In genomic region chr12:43988838-43989560, GRCh38 we compare ENCODE assay signal across 8 cellular contexts.
DNase-seq lines count a peak whose midpoint lies in the region; ATAC-seq and TF ChIP-seq lines count a peak whose summit lies in the region.

No MANE protein-coding gene starts in this region.

- peak; percentile 96 for ATAC-seq in GM19452 (IDR thresholded peaks at IDR 0.05; ENCODE audit: unreplicated experiment)
- ATAC-seq in HG03025 (IDR thresholded peaks at IDR 0.05; ENCODE audit: low FRiP score, unreplicated experiment) = peak; percentile 97

- no peak overlapping the region for H3K4me3 ChIP-seq in GM12865 (ENCODE audit: low read depth, low read length)
- no peak overlapping the region for H3K4me3 ChIP-seq in PC-9
- no peak overlapping the region for H3K4me3 ChIP-seq in HAP-1
- no peak overlapping the region for H3K4me3 ChIP-seq in CD4-positive, alpha-beta memory T cell (ENCODE audit: low read length in 2 of 2)

- H3K4me2 ChIP-seq in PC-9 = peak overlapping the region; percentile 61; the same call in 1 of the 2 replicates

- H3K9me3 Mint-ChIP-seq in CD4-positive, alpha-beta memory T cell = no peaks in the 10 kb centered on the region

- in situ Hi-C loops in HAP-1 (cut with MboI; ENCODE audit: low sequenced_read_pairs) = no loop called here

- no peaks in the 10 kb centered on the region; the same call in 1 of the 2 replicates for H3F3A ChIP-seq in PC-9 (ENCODE audit: insufficient read depth, low read depth)

- H3K27me3 ChIP-seq in PC-9 (ENCODE audit: insufficient read depth, low read depth) = no peaks in the 10 kb centered on the region
- no peaks in the 10 kb centered on the region for H3K27me3 ChIP-seq in HAP-1 (ENCODE audit: low read depth)
- no peaks in the 10 kb centered on the region for H3K27me3 ChIP-seq in CD4-positive, alpha-beta memory T cell (ENCODE audit: insufficient read depth, low read length)

- H3K27ac Mint-ChIP-seq in CD4-positive, alpha-beta memory T cell = no peak overlapping the region

- H3K4me1 Mint-ChIP-seq in CD4-positive, alpha-beta memory T cell = peaks cover 0 to 5% (median 2%) of the 10 kb centered on the region in 4 donors

- DNase-seq in GM12865 (ENCODE audit: low read depth) (peak; percentile 37), PC-9 (no peak), NCI-H2171 (lab: John Stamatoyannopoulos, UW) (no peak), HAP-1 (ENCODE audit: low spot score in 2 of 2) (no peak), ureter (ENCODE audit: low spot score) (no peak)
- no peak for DNase-seq in CD4-positive, alpha-beta memory T cell

- POLR2A ChIA-PET in PC-9 (lab: Charles Lee; ENCODE audit: unreplicated experiment) = no interaction called here
- POLR2A ChIA-PET in CD4-positive, alpha-beta memory T cell (lab: Charles Lee; ENCODE audit: partially characterized antibody) = no interaction called here

- no peak overlapping the region for H3K27ac ChIP-seq in PC-9
- H3K27ac ChIP-seq in CD4-positive, alpha-beta memory T cell (ENCODE audit: low read depth, low read length) = no peak overlapping the region

- no peak overlapping the region for H3K4me3 Mint-ChIP-seq in CD4-positive, alpha-beta memory T cell

- no peaks in the 10 kb centered on the region for H3K36me3 ChIP-seq in PC-9 (ENCODE audit: low read depth)
- H3K36me3 ChIP-seq in HAP-1 (replicated peaks) = no peaks in the 10 kb centered on the region
- H3K36me3 ChIP-seq in CD4-positive, alpha-beta memory T cell (ENCODE audit: insufficient read depth, low read length) = no peaks in the 10 kb centered on the region

- no peaks in the 10 kb centered on the region for H3K79me2 ChIP-seq in PC-9 (ENCODE audit: low read depth)

- H3K4me1 ChIP-seq in PC-9 (replicated peaks; ENCODE audit: insufficient read depth) (peaks cover 4% of the 10 kb centered on the region; the same call in 1 of the 2 replicates), HAP-1 (no peaks in the 10 kb centered on the region)
- no peaks in the 10 kb centered on the region for H3K4me1 ChIP-seq in CD4-positive, alpha-beta memory T cell (ENCODE audit: insufficient read depth, low read length)

- intact Hi-C loops in PC-9 (cut with micrococcal nuclease; ENCODE audit: unreplicated experiment) = no loop called here
- intact Hi-C loops in CD4-positive, alpha-beta memory T cell (cut with micrococcal nuclease) = no loop called here

- H3K9me3 ChIP-seq in PC-9 (ENCODE audit: insufficient read depth, low read depth) = no peaks in the 10 kb centered on the region
- H3K9me3 ChIP-seq in HAP-1 = no peaks in the 10 kb centered on the region
- no peaks in the 10 kb centered on the region for H3K9me3 ChIP-seq in CD4-positive, alpha-beta memory T cell (ENCODE audit: control insufficient read depth in 1 of 2, low read length in 2 of 2)

- no peak overlapping the region for H2AFZ ChIP-seq in PC-9

- no peaks in the 10 kb centered on the region for H4K20me1 ChIP-seq in PC-9 (ENCODE audit: insufficient read depth)

- no TSS peak for BruUV-seq in PC-9 (replicated peaks; lab: Mats Ljungman, UMichigan)

- peaks cover 0 to 2% of the 10 kb centered on the region in 2 donors for H3K27me3 Mint-ChIP-seq in CD4-positive, alpha-beta memory T cell

- CTCF ChIA-PET in PC-9 (lab: Charles Lee) = no interaction called here
- CTCF ChIA-PET in CD4-positive, alpha-beta memory T cell (lab: Charles Lee; ENCODE audit: partially characterized antibody) = interaction anchor here (1.1 kb wide), 1 partner anchor 885 kb away, joined by 3 read pairs; no protein-coding TSS in a partner anchor

- no peaks in the 10 kb centered on the region for H3K9me2 ChIP-seq in PC-9 (ENCODE audit: insufficient read depth)

- peaks cover 0 to 3% of the 10 kb centered on the region in 2 donors for H3K36me3 Mint-ChIP-seq in CD4-positive, alpha-beta memory T cell

- TF ChIP-seq CTCF in GM12865 (IDR thresholded peaks at IDR 0.05; ENCODE audit: insufficient read depth, low read depth, low read length, missing control alignments) (no peak), PC-9 (conservative IDR thresholded peaks at IDR 0.05) (no peak)
